In genomic region chr15:48570838-48571237, GRCh38 we compare ENCODE assay signal across 17 cellular contexts.
"Had no signal": no experiment of that assay in that cellular context is flagged by ENCODE, and none has a peak within 500 bp of the region (broad histone marks: within the 10 kb centered on the region; RNA-seq: fewer than 3 reads in every experiment).

No MANE protein-coding gene starts in this region.

- H3K4me1 Mint-ChIP-seq: activated B cell treated with CpG ODN at 0.5 μM for 24 hours; activated CD4-positive, alpha-beta T cell treated with anti-CD3 and anti-CD28 coated beads, Interleukin-2, amount 10 ng/mL, durations not matched to agents 7 days and 5 days; activated naive CD4-positive, alpha-beta T cell treated with anti-CD3 and anti-CD28 coated beads, Interleukin-2, amount 10 ng/mL, durations not matched to agents 7 days and 5 days; central memory CD8-positive, alpha-beta T cell; memory B cell; stimulated activated memory B cell treated with anti-CD40 and anti-IgM and Interleukin-4, amounts not matched to agents 10 μg/mL and 1 μg/mL and 100 μg/mL, for 72 hours; T-helper 17 cell had no signal

- DNase-seq: activated B cell treated with CpG ODN at 0.5 μM for 24 hours; activated CD4-positive, alpha-beta T cell treated with anti-CD3 and anti-CD28 coated beads, Interleukin-2, amount 10 ng/mL, durations not matched to agents 7 days and 5 days; activated CD8-positive, alpha-beta memory T cell treated with anti-CD3 and anti-CD28 coated beads for 24 hours; activated naive CD4-positive, alpha-beta T cell treated with anti-CD3 and anti-CD28 coated beads, Interleukin-2, amount 10 ng/mL, durations not matched to agents 7 days and 5 days; effector memory CD8-positive, alpha-beta T cell; pancreas; right cardiac atrium; spleen; stimulated activated CD4-positive, alpha-beta T cell treated with anti-CD3 and anti-CD28 coated beads, Interleukin-1b, Interleukin-23, amount 100 ng/mL, for 48 hours; T-helper 17 cell had no signal

- H3K4me3 ChIP-seq: pancreas, spleen had no signal

- ATAC-seq: effector memory CD8-positive, alpha-beta T cell; pancreas; stimulated activated memory B cell treated with anti-CD40 and anti-IgM and Interleukin-4, amounts not matched to agents 10 μg/mL and 1 μg/mL and 100 μg/mL, for 72 hours; T-helper 17 cell had no signal

- H3K4me1 ChIP-seq: pancreas had no signal

- H3K27me3 ChIP-seq: pancreas, spleen had no signal

- FAIRE-seq: pancreas had no signal

- H3K4me3 Mint-ChIP-seq: activated B cell treated with CpG ODN at 0.5 μM for 24 hours; activated CD4-positive, alpha-beta T cell treated with anti-CD3 and anti-CD28 coated beads, Interleukin-2, amount 10 ng/mL, durations not matched to agents 7 days and 5 days; activated naive CD4-positive, alpha-beta T cell treated with anti-CD3 and anti-CD28 coated beads, Interleukin-2, amount 10 ng/mL, durations not matched to agents 7 days and 5 days; central memory CD8-positive, alpha-beta T cell; dendritic cell treated with granulocyte-macrophage colony-stimulating factor and Interleukin-4, amounts not matched to agents 40 ng/mL and 50 ng/mL, for 4 days; effector memory CD8-positive, alpha-beta T cell; memory B cell; nephron; stimulated activated memory B cell treated with anti-CD40 and anti-IgM and Interleukin-4, amounts not matched to agents 10 μg/mL and 1 μg/mL and 100 μg/mL, for 72 hours; T-helper 17 cell; type B pancreatic cell had no signal

- H3K27ac ChIP-seq: pancreas had no signal

- H3K9me3 ChIP-seq: pancreas, spleen had no signal

- H3K36me3 Mint-ChIP-seq: activated naive CD4-positive, alpha-beta T cell treated with anti-CD3 and anti-CD28 coated beads, Interleukin-2, amount 10 ng/mL, durations not matched to agents 7 days and 5 days; memory B cell; stimulated activated memory B cell treated with anti-CD40 and anti-IgM and Interleukin-4, amounts not matched to agents 10 μg/mL and 1 μg/mL and 100 μg/mL, for 72 hours; type B pancreatic cell had no signal

- H3K27ac Mint-ChIP-seq: activated B cell treated with CpG ODN at 0.5 μM for 24 hours; activated CD4-positive, alpha-beta T cell treated with anti-CD3 and anti-CD28 coated beads, Interleukin-2, amount 10 ng/mL, durations not matched to agents 7 days and 5 days; activated naive CD4-positive, alpha-beta T cell treated with anti-CD3 and anti-CD28 coated beads, Interleukin-2, amount 10 ng/mL, durations not matched to agents 7 days and 5 days; activated T-helper 2 cell treated with anti-CD3 and anti-CD28 coated beads, Interferon-gamma antibody, Interleukin-2, Interleukin-4, amounts not matched to agents 10 μg/mL and 5 μg/mL and 100 μg/mL, durations not matched to agents 14 hours and 24 hours and 36 hours; dendritic cell treated with granulocyte-macrophage colony-stimulating factor and Interleukin-4, amounts not matched to agents 40 ng/mL and 50 ng/mL, for 4 days; effector memory CD8-positive, alpha-beta T cell; memory B cell; stimulated activated memory B cell treated with anti-CD40 and anti-IgM and Interleukin-4, amounts not matched to agents 10 μg/mL and 1 μg/mL and 100 μg/mL, for 72 hours; T-helper 17 cell; type B pancreatic cell had no signal

- H3K27me3 Mint-ChIP-seq: activated B cell treated with CpG ODN at 0.5 μM for 24 hours; dendritic cell treated with granulocyte-macrophage colony-stimulating factor and Interleukin-4, amounts not matched to agents 40 ng/mL and 50 ng/mL, for 4 days; type B pancreatic cell had no signal

- H3K9me3 Mint-ChIP-seq: activated B cell treated with CpG ODN at 0.5 μM for 24 hours; activated CD4-positive, alpha-beta T cell treated with anti-CD3 and anti-CD28 coated beads, Interleukin-2, amount 10 ng/mL, durations not matched to agents 7 days and 5 days; activated naive CD4-positive, alpha-beta T cell treated with anti-CD3 and anti-CD28 coated beads, Interleukin-2, amount 10 ng/mL, durations not matched to agents 7 days and 5 days; activated T-helper 2 cell treated with anti-CD3 and anti-CD28 coated beads, Interferon-gamma antibody, Interleukin-2, Interleukin-4, amounts not matched to agents 10 μg/mL and 5 μg/mL and 100 μg/mL, durations not matched to agents 14 hours and 24 hours and 36 hours; central memory CD8-positive, alpha-beta T cell; effector memory CD8-positive, alpha-beta T cell had no signal

- H3K36me3 ChIP-seq: pancreas, spleen had no signal
